23 cellular contexts compared by ENCODE assay signal in genomic region chr10:50545846-50546245, GRCh38.
A peak's percentile ranks its signal among the peaks of the same experiment; 100 is the strongest.
DNase-seq lines count a peak whose midpoint lies in the region; ATAC-seq and TF ChIP-seq lines count a peak whose summit lies in the region.
"Had no signal": no experiment of that assay in that cellular context is flagged by ENCODE, and none has a peak within 500 bp of the region (broad histone marks: within the 10 kb centered on the region; RNA-seq: fewer than 3 reads in every experiment).

No MANE protein-coding gene starts in this region.

- H3K4me1 ChIP-seq in right lobe of liver, result peaks cover 0 to 18% (median 9%) of the 10 kb centered on the region in 4 donors
- H3K4me1 ChIP-seq: SJCRH30 had no signal

- no peaks in the 10 kb centered on the region for H3K36me3 ChIP-seq in right lobe of liver
- H3K36me3 ChIP-seq: SJCRH30 had no signal

- H3K4me3 Mint-ChIP-seq in activated naive CD8-positive, alpha-beta T cell, result no peak overlapping the region
- no peak overlapping the region for H3K4me3 Mint-ChIP-seq in activated naive CD8-positive, alpha-beta T cell treated with anti-CD3 and anti-CD28 coated beads for 36 hours
- H3K4me3 Mint-ChIP-seq in stimulated activated memory B cell treated with anti-CD40 and anti-IgM and Interleukin-4, amounts not matched to agents 10 μg/mL and 1 μg/mL and 100 μg/mL, for 72 hours, result no peak overlapping the region
- H3K4me3 Mint-ChIP-seq: HFFc6 had no signal

- H3K27ac ChIP-seq in right lobe of liver, result no peak overlapping the region
- H3K27ac ChIP-seq: C4-2B, HL-60, SJCRH30 had no signal

- TF ChIP-seq POLR2A in right lobe of liver (IDR thresholded peaks at IDR 0.05), result no peak

- no peaks in the 10 kb centered on the region for H3K9me3 Mint-ChIP-seq in activated naive CD8-positive, alpha-beta T cell (ENCODE audit: low read depth)
- peaks cover 14% of the 10 kb centered on the region for H3K9me3 Mint-ChIP-seq in activated naive CD8-positive, alpha-beta T cell treated with anti-CD3 and anti-CD28 coated beads for 36 hours
- peaks cover 3% of the 10 kb centered on the region for H3K9me3 Mint-ChIP-seq in stimulated activated memory B cell treated with anti-CD40 and anti-IgM and Interleukin-4, amounts not matched to agents 10 μg/mL and 1 μg/mL and 100 μg/mL, for 72 hours
- H3K9me3 Mint-ChIP-seq: HFFc6 had no signal

- peaks cover 12% of the 10 kb centered on the region for H3K36me3 Mint-ChIP-seq in activated naive CD8-positive, alpha-beta T cell
- H3K36me3 Mint-ChIP-seq in activated naive CD8-positive, alpha-beta T cell treated with anti-CD3 and anti-CD28 coated beads for 36 hours, result peaks cover 28% of the 10 kb centered on the region
- H3K36me3 Mint-ChIP-seq in stimulated activated memory B cell treated with anti-CD40 and anti-IgM and Interleukin-4, amounts not matched to agents 10 μg/mL and 1 μg/mL and 100 μg/mL, for 72 hours, result peaks cover 16% of the 10 kb centered on the region

- no peak for ATAC-seq in stimulated activated memory B cell treated with anti-CD40 and anti-IgM and Interleukin-4, amounts not matched to agents 10 μg/mL and 1 μg/mL and 100 μg/mL, for 72 hours
- ATAC-seq in right lobe of liver, result no peak

- H3K4me1 Mint-ChIP-seq in activated naive CD8-positive, alpha-beta T cell (ENCODE audit: low read depth), result peaks cover 79% of the 10 kb centered on the region
- peaks cover 59% of the 10 kb centered on the region for H3K4me1 Mint-ChIP-seq in activated naive CD8-positive, alpha-beta T cell treated with anti-CD3 and anti-CD28 coated beads for 36 hours
- peaks cover 83% of the 10 kb centered on the region for H3K4me1 Mint-ChIP-seq in stimulated activated memory B cell treated with anti-CD40 and anti-IgM and Interleukin-4, amounts not matched to agents 10 μg/mL and 1 μg/mL and 100 μg/mL, for 72 hours

- WGBS in right lobe of liver (ENCODE audit: insufficient coverage, low coverage, low lambda C conversion rate, missing lambda C conversion rate), result 25% methylated on average over 1 of the region's 1 CpG

- no peaks in the 10 kb centered on the region for H3K27me3 ChIP-seq in right lobe of liver
- H3K27me3 ChIP-seq: SJCRH30 had no signal

- H3K27me3 Mint-ChIP-seq in activated naive CD8-positive, alpha-beta T cell, result no peaks in the 10 kb centered on the region
- no peaks in the 10 kb centered on the region for H3K27me3 Mint-ChIP-seq in activated naive CD8-positive, alpha-beta T cell treated with anti-CD3 and anti-CD28 coated beads for 36 hours
- H3K27me3 Mint-ChIP-seq in stimulated activated memory B cell treated with anti-CD40 and anti-IgM and Interleukin-4, amounts not matched to agents 10 μg/mL and 1 μg/mL and 100 μg/mL, for 72 hours, result no peaks in the 10 kb centered on the region
- H3K27me3 Mint-ChIP-seq: CD8-positive, alpha-beta memory T cell had no signal

- intact Hi-C loops in right lobe of liver (cut with DNase I), result no loop called here

- H3K9me3 ChIP-seq in right lobe of liver, result no peaks in the 10 kb centered on the region
- H3K9me3 ChIP-seq: SJCRH30 had no signal

- DNase-seq in activated naive CD8-positive, alpha-beta T cell treated with anti-CD3 and anti-CD28 coated beads for 36 hours, result no peak
- DNase-seq in amniotic epithelial cell (ENCODE audit: low read depth) (peak; percentile 52), fibroblast of the aortic adventitia (ENCODE audit: low read depth) (peak; percentile 48), right lobe of liver (no peak), T-helper 2 cell (no peak), NOMO-1 treated with dmso at 0.1 percent for 144 hours (lab: John Stamatoyannopoulos, UW; ENCODE audit: unreplicated experiment) (no peak)
- DNase-seq: CD8-positive, alpha-beta memory T cell; GF-D8; H7; HFFc6; KG1; NCI-H1092; NCI-H1436 treated with DMSO at 0.1 percent for 48 hours; NCI-H1930; NCI-H345; NCI-H524; NCI-H774; NK-92 treated with Interleukin-12 subunit alpha and Interleukin-12 subunit beta, amount 100 ng/mL, for 24 hours; SJCRH30 had no signal

- TF ChIP-seq CTCF in fibroblast of the aortic adventitia (IDR thresholded peaks at IDR 0.05; ENCODE audit: insufficient read depth, low read length) (no peak), right lobe of liver (IDR thresholded peaks at IDR 0.05) (no peak)

- H3K27ac Mint-ChIP-seq in activated naive CD8-positive, alpha-beta T cell, result peak overlapping the region; percentile 10
- no peak overlapping the region for H3K27ac Mint-ChIP-seq in activated naive CD8-positive, alpha-beta T cell treated with anti-CD3 and anti-CD28 coated beads for 36 hours
- peak overlapping the region; percentile 8 for H3K27ac Mint-ChIP-seq in stimulated activated memory B cell treated with anti-CD40 and anti-IgM and Interleukin-4, amounts not matched to agents 10 μg/mL and 1 μg/mL and 100 μg/mL, for 72 hours
- H3K27ac Mint-ChIP-seq: HFFc6 had no signal

- H3K4me3 ChIP-seq in fibroblast of the aortic adventitia (ENCODE audit: low read depth, low read length), result no peak overlapping the region
- no peak overlapping the region for H3K4me3 ChIP-seq in right lobe of liver
- H3K4me3 ChIP-seq: SJCRH30 had no signal

Comparison
In these comparisons a context has a peak if more than half of its experiments do, and no peak if none do; other contexts are left out.
1. DNase-seq: peak in amniotic epithelial cell (single experiment) and fibroblast of the aortic adventitia (single experiment); none in activated naive CD8-positive, alpha-beta T cell treated with anti-CD3 and anti-CD28 coated beads for 36 hours (single experiment), right lobe of liver (0 of 3), T-helper 2 cell (0 of 5) and NOMO-1 treated with dmso at 0.1 percent for 144 hours (single experiment).